Comparison of ENCODE assay signal across 20 cellular contexts in genomic region chr2:225920621-225921020, GRCh38.
"Had no signal": no experiment of that assay in that cellular context is flagged by ENCODE, and none has a peak within 500 bp of the region (broad histone marks: within the 10 kb centered on the region; RNA-seq: fewer than 3 reads in every experiment).

No MANE protein-coding gene starts in this region.

- H3K27ac Mint-ChIP-seq: activated CD4-positive, alpha-beta T cell treated with anti-CD3 and anti-CD28 coated beads for 36 hours; activated CD8-positive, alpha-beta T cell treated with anti-CD3 and anti-CD28 coated beads for 36 hours; activated naive CD4-positive, alpha-beta T cell treated with anti-CD3 and anti-CD28 coated beads, Interleukin-2, amount 50 U/mL, for 72 hours; naive B cell had no signal

- H3K9me3 ChIP-seq: pancreas, testis, upper lobe of right lung had no signal

- H3K4me1 Mint-ChIP-seq: activated CD4-positive, alpha-beta T cell treated with anti-CD3 and anti-CD28 coated beads for 36 hours; naive B cell had no signal

- DNase-seq: activated CD4-positive, alpha-beta T cell treated with anti-CD3 and anti-CD28 coated beads for 36 hours; activated CD8-positive, alpha-beta T cell treated with anti-CD3 and anti-CD28 coated beads for 36 hours; activated effector memory CD4-positive, alpha-beta T cell treated with anti-CD3 and anti-CD28 coated beads, Interleukin-2, amount 50 U/mL, for 16 hours; activated T-cell treated with anti-CD3 and anti-CD28 coated beads, Interleukin-2, amount 50 U/mL, for 4 hours; amniotic stem cell; erythroblast; islet precursor cell; naive B cell; pancreas; stimulated activated CD4-positive, alpha-beta T cell treated with anti-CD3 and anti-CD28 coated beads, Interleukin-12 subunit alpha, Interleukin-12 subunit beta, amount 100 ng/mL, for 4 hours; stimulated activated CD4-positive, alpha-beta T cell treated with anti-CD3 and anti-CD28 coated beads, Interleukin-2, amount 100 ng/mL, for 24 hours; stomach; T-helper 1 cell; T1000; testis; upper lobe of right lung; WERI-Rb-1 had no signal

- H3K4me2 ChIP-seq: hepatocyte had no signal

- H3K27me3 Mint-ChIP-seq: activated CD4-positive, alpha-beta T cell treated with anti-CD3 and anti-CD28 coated beads for 36 hours; activated CD8-positive, alpha-beta T cell treated with anti-CD3 and anti-CD28 coated beads for 36 hours had no signal

- ATAC-seq: activated CD4-positive, alpha-beta T cell treated with anti-CD3 and anti-CD28 coated beads for 36 hours; activated CD8-positive, alpha-beta T cell treated with anti-CD3 and anti-CD28 coated beads for 36 hours; activated naive CD4-positive, alpha-beta T cell treated with anti-CD3 and anti-CD28 coated beads, Interleukin-2, amount 50 U/mL, for 72 hours; activated T-cell treated with anti-CD3 and anti-CD28 coated beads, Interleukin-2, amount 50 U/mL, for 4 hours; left lobe of liver; pancreas; upper lobe of right lung had no signal

- H3K4me3 ChIP-seq: hepatocyte, pancreas, stomach, testis, upper lobe of right lung had no signal

- H3K4me3 Mint-ChIP-seq: activated CD4-positive, alpha-beta T cell treated with anti-CD3 and anti-CD28 coated beads for 36 hours; activated CD8-positive, alpha-beta T cell treated with anti-CD3 and anti-CD28 coated beads for 36 hours; activated T-cell treated with anti-CD3 and anti-CD28 coated beads, Interleukin-2, amount 50 U/mL, for 4 hours; naive B cell had no signal

- H3K27ac ChIP-seq: hepatocyte, pancreas, stomach, testis, upper lobe of right lung, WERI-Rb-1 had no signal

- H3K36me3 ChIP-seq: pancreas, stomach, upper lobe of right lung, WERI-Rb-1 had no signal

- H2AFZ ChIP-seq: hepatocyte had no signal

- H3K4me1 ChIP-seq: pancreas, stomach, testis, upper lobe of right lung had no signal

- H3K27me3 ChIP-seq: hepatocyte, pancreas, stomach, testis, upper lobe of right lung had no signal

- H3K9me3 Mint-ChIP-seq: activated T-cell treated with anti-CD3 and anti-CD28 coated beads, Interleukin-2, amount 50 U/mL, for 4 hours had no signal

- H3K79me2 ChIP-seq: hepatocyte had no signal
